16 cellular contexts compared by ENCODE assay signal in the genomic region with DNA sequence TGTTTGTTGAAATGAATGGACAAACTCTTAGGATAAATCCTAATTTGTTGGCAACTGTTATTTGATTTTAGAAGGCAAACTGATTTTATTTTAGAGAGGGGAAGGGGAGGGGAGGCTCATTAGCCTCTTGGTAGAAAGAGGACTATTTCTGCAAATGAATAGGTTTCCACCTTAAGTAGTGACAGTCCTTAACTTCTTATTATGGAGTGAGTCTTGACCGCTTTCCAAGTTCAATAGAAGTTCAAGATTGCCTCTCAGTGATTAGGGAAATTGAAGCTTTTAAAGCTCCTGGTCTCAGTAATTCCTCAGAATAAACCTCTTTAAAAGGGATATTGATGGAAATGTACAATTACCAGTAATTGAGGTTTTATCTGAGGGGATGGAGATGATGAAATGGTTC. TPM values are rescaled to one million over a fixed set of nuclear protein-coding genes. Genes with fewer than 3 reads are reported as not detected.
A peak's percentile ranks its signal among the peaks of the same experiment; 100 is the strongest.
DNase-seq lines count a peak whose midpoint lies in the region; ATAC-seq and TF ChIP-seq lines count a peak whose summit lies in the region.
"Had no signal": no experiment of that assay in that cellular context is flagged by ENCODE, and none has a peak within 500 bp of the region (broad histone marks: within the 10 kb centered on the region; RNA-seq: fewer than 3 reads in every experiment).

No MANE protein-coding gene starts in this region.

- no peaks in the 10 kb centered on the region for H3K27me3 ChIP-seq in GM23248 (replicated peaks; ENCODE audit: insufficient read depth)
- H3K27me3 ChIP-seq in ascending aorta = no peaks in the 10 kb centered on the region
- no peaks in the 10 kb centered on the region for H3K27me3 ChIP-seq in mesenchymal stem cell (ENCODE audit: control insufficient read depth in 1 of 2, insufficient read depth in 1 of 2, low read length in 2 of 2)
- H3K27me3 ChIP-seq: stomach had no signal

- H3K36me3 Mint-ChIP-seq in type B pancreatic cell = peaks cover 27% of the 10 kb centered on the region

- in situ Hi-C loops in GM23248 (cut with MboI) = no loop called here

- H4K91ac ChIP-seq in mesenchymal stem cell (ENCODE audit: low read length) = no peak overlapping the region

- H3K36me3 ChIP-seq in GM23248 (ENCODE audit: low read depth) (peaks cover 14% of the 10 kb centered on the region; the same call in 1 of the 2 replicates), ascending aorta (peaks cover 14 to 32% of the 10 kb centered on the region in 2 donors), mesenchymal stem cell (ENCODE audit: control insufficient read depth in 1 of 2, insufficient read depth in 2 of 2, low read depth in 1 of 2, low read length in 2 of 2) (peaks cover 13 to 54% of the 10 kb centered on the region in 2 experiments)

- H3K18ac ChIP-seq in mesenchymal stem cell (ENCODE audit: low read depth in 1 of 2, low read length in 2 of 2) = no peak overlapping the region

- no peak overlapping the region for H3K23ac ChIP-seq in mesenchymal stem cell (ENCODE audit: low read length in 2 of 2)

- no peaks in the 10 kb centered on the region for H3K9me3 ChIP-seq in GM23248 (ENCODE audit: low read depth)
- H3K9me3 ChIP-seq in ascending aorta = no peaks in the 10 kb centered on the region
- no peaks in the 10 kb centered on the region for H3K9me3 ChIP-seq in mesenchymal stem cell (ENCODE audit: control insufficient read depth, low read length)
- H3K9me3 ChIP-seq: stomach had no signal

- H3K27ac ChIP-seq in GM23248 = peak overlapping the region; percentile 69
- H3K27ac ChIP-seq in ascending aorta = peak overlapping the region; percentile 2 to 38
- H3K27ac ChIP-seq in mesenchymal stem cell (ENCODE audit: low read length, poor library complexity, severe bottlenecking) = no peak overlapping the region

- DNase-seq in GM23248 = no peak
- DNase-seq in ascending aorta (ENCODE audit: low spot score in 2 of 2) = no peak
- no peak for DNase-seq in mesenchymal stem cell
- DNase-seq in type B pancreatic cell (ENCODE audit: extremely low spot score, unreplicated experiment) = no peak
- no peak for DNase-seq in COLO668 (lab: John Stamatoyannopoulos, UW; ENCODE audit: unreplicated experiment)
- DNase-seq in stimulated activated CD4-positive, alpha-beta T cell treated with anti-CD3 and anti-CD28 coated beads, Interleukin-12 subunit alpha, Interleukin-12 subunit beta, amount 100 ng/mL, for 4 hours = no peak
- DNase-seq in left cardiac atrium = no peak
- DNase-seq: activated CD4-positive, alpha-beta T cell treated with anti-CD3 and anti-CD28 coated beads for 1 hour; effector CD8-positive, alpha-beta T cell; NCI-H1048; SIG-M5 had no signal

- H3K9ac ChIP-seq in GM23248 = no peak overlapping the region; the same call in 1 of the 2 replicates
- H3K9ac ChIP-seq in mesenchymal stem cell (ENCODE audit: low read length) = peak overlapping the region; percentile 58

- H2BK120ac ChIP-seq in mesenchymal stem cell (ENCODE audit: low read depth, low read length) = no peak overlapping the region

- H3K4me1 ChIP-seq in GM23248 (ENCODE audit: insufficient read depth) (peaks cover 29% of the 10 kb centered on the region), ascending aorta (peaks cover 0 to 12% of the 10 kb centered on the region in 2 donors), mesenchymal stem cell (ENCODE audit: control insufficient read depth, insufficient read depth, low read depth, low read length) (no peaks in the 10 kb centered on the region)

- no peak overlapping the region for H3K4ac ChIP-seq in mesenchymal stem cell (ENCODE audit: low read depth in 1 of 2, low read length in 2 of 2)

- no peak overlapping the region for H4K8ac ChIP-seq in mesenchymal stem cell (ENCODE audit: low read length)

- H3K4me1 Mint-ChIP-seq in type B pancreatic cell (ENCODE audit: unreplicated experiment) = peaks cover 7% of the 10 kb centered on the region
- H3K4me1 Mint-ChIP-seq: CD4-positive, alpha-beta memory T cell had no signal

- H3K27ac Mint-ChIP-seq in type B pancreatic cell = peak overlapping the region; percentile 72
- H3K27ac Mint-ChIP-seq: CD4-positive, alpha-beta memory T cell; T-cell had no signal

- no peaks in the 10 kb centered on the region for H3K9me2 ChIP-seq in GM23248 (ENCODE audit: insufficient read depth)

- H3K27me3 Mint-ChIP-seq in type B pancreatic cell = no peaks in the 10 kb centered on the region
- H3K27me3 Mint-ChIP-seq: CD4-positive, alpha-beta memory T cell; central memory CD8-positive, alpha-beta T cell; T-cell had no signal

- no peaks in the 10 kb centered on the region for H4K20me1 ChIP-seq in GM23248 (ENCODE audit: insufficient read depth)

- peaks cover 9% of the 10 kb centered on the region; the same call in 1 of the 2 replicates for H3K79me2 ChIP-seq in GM23248 (ENCODE audit: insufficient read depth)

- TF ChIP-seq CTCF in ascending aorta (IDR thresholded peaks at IDR 0.05) (no peak), type B pancreatic cell (conservative IDR thresholded peaks at IDR 0.05) (no peak)

- H3K79me1 ChIP-seq in mesenchymal stem cell (replicated peaks; ENCODE audit: low read length, poor library complexity, severe bottlenecking) = peaks cover 10% of the 10 kb centered on the region

- H2BK12ac ChIP-seq in mesenchymal stem cell (ENCODE audit: low read length in 2 of 2) = no peak overlapping the region

- H3K4me2 ChIP-seq in GM23248 (ENCODE audit: unreplicated experiment) (peak overlapping the region; percentile 66), mesenchymal stem cell (ENCODE audit: low read length, poor library complexity, severe bottlenecking) (no peak overlapping the region)

- ATAC-seq in left cardiac atrium = no peak
- ATAC-seq: activated T-cell treated with anti-CD3 and anti-CD28 coated beads, Interleukin-2, amount 50 U/mL, for 4 hours; T-cell had no signal

- no peak overlapping the region for H3K4me3 ChIP-seq in GM23248
- peak overlapping the region in 1 of 2 donors; percentile 39 for H3K4me3 ChIP-seq in ascending aorta
- H3K4me3 ChIP-seq in mesenchymal stem cell (ENCODE audit: insufficient read depth in 1 of 2, low read depth in 1 of 2, low read length in 2 of 2) = no peak overlapping the region
- H3K4me3 ChIP-seq: stomach had no signal

- intact Hi-C loops in ascending aorta (cut with DNase I) (loop anchor here (1.0 to 5.0 kb wide), 2 partner anchors 56 to 233 kb away; a partner anchor contains a TSS), left cardiac atrium (cut with DNase I) (no loop called here)

- H3K4me3 Mint-ChIP-seq in type B pancreatic cell = no peak overlapping the region
- H3K4me3 Mint-ChIP-seq: activated T-cell treated with anti-CD3 and anti-CD28 coated beads, Interleukin-2, amount 50 U/mL, for 4 hours; CD4-positive, alpha-beta memory T cell; central memory CD8-positive, alpha-beta T cell; T-cell had no signal

- H3K14ac ChIP-seq in mesenchymal stem cell (ENCODE audit: low read length in 2 of 2) = no peak overlapping the region

- H2AFZ ChIP-seq in GM23248 = no peak overlapping the region
- no peak overlapping the region for H2AFZ ChIP-seq in mesenchymal stem cell (ENCODE audit: low read depth, low read length)

- peaks cover 5% of the 10 kb centered on the region for H3K9me3 Mint-ChIP-seq in type B pancreatic cell
- H3K9me3 Mint-ChIP-seq: activated T-cell treated with anti-CD3 and anti-CD28 coated beads, Interleukin-2, amount 50 U/mL, for 4 hours; central memory CD8-positive, alpha-beta T cell had no signal

- no peak overlapping the region for H2AK5ac ChIP-seq in mesenchymal stem cell (ENCODE audit: low read length, severe bottlenecking)

- H2BK5ac ChIP-seq in mesenchymal stem cell (ENCODE audit: low read depth, low read length, poor library complexity, severe bottlenecking) = no peak overlapping the region

- H3F3A ChIP-seq in GM23248 (ENCODE audit: insufficient read depth) = peaks cover 34% of the 10 kb centered on the region

- 97 to 100% methylated on average over 1 of the region's 1 CpG for WGBS in GM23248 (ENCODE audit: low coverage in 1 of 2, low lambda C conversion rate in 2 of 2, missing lambda C conversion rate in 2 of 2), 2 experiments
- 100% methylated on average over 1 of the region's 1 CpG for WGBS in mesenchymal stem cell

- no peak overlapping the region for H2BK15ac ChIP-seq in mesenchymal stem cell (ENCODE audit: low read depth, poor library complexity, severe bottlenecking)

RNA-seq across cellular contexts. Expression of a gene that starts 55.7 kb away (rescaled TPM):
- total RNA-seq in GM23248 (2014; rRNA removed; shearing (Covaris generic)) = 39.8 and 43.9 TPM in 2 replicates
- 18.7 and 19.7 TPM in 2 replicates for polyA plus RNA-seq in GM23248 (2016; fragmentation: Nextera tagmentation; extraction: Ambion mirVana)
- total RNA-seq in ascending aorta = 24.4 TPM
- 32.0 TPM for polyA plus RNA-seq in mesenchymal stem cell (2013, experiment 1 of 2)
- polyA plus RNA-seq in mesenchymal stem cell (2013, experiment 2 of 2) = 32.5 TPM
- 16.1 and 26.1 TPM in 2 replicates for total RNA-seq in type B pancreatic cell (ENCODE audit: low replicate concordance)
- 10 to 100 TPM in 1 of 2 donors, 1 to 10 TPM in 1; 8.8 to 16.2 TPM for total RNA-seq in left cardiac atrium
